Comparison of ENCODE assay signal across 14 cellular contexts in genomic region chr5:122967625-122968024, GRCh38.
A peak's percentile ranks its signal among the peaks of the same experiment; 100 is the strongest.
DNase-seq lines count a peak whose midpoint lies in the region; ATAC-seq and TF ChIP-seq lines count a peak whose summit lies in the region.
"Had no signal": no experiment of that assay in that cellular context is flagged by ENCODE, and none has a peak within 500 bp of the region (broad histone marks: within the 10 kb centered on the region; RNA-seq: fewer than 3 reads in every experiment).

No MANE protein-coding gene starts in this region.

- POLR2A ChIA-PET in PC-9 (lab: Charles Lee; ENCODE audit: unreplicated experiment) = interaction anchor here (0.5 kb wide), 1 partner anchor 22 kb away, joined by 6 read pairs; no protein-coding TSS in a partner anchor

- intact Hi-C loops in PC-9 (cut with micrococcal nuclease; ENCODE audit: unreplicated experiment) = no loop called here

- CTCF ChIA-PET in PC-9 (lab: Charles Lee) = no interaction called here

- DNase-seq in SW480 (ENCODE audit: low spot score) (peak; percentile 14), NCI-H1048 (lab: John Stamatoyannopoulos, UW) (no peak), PC-9 (no peak), kidney glomerular epithelial cell (lab: John Stamatoyannopoulos, UW) (no peak)
- DNase-seq in activated CD4-positive, alpha-beta T cell treated with anti-CD3 and anti-CD28 coated beads, Interleukin-2, amount 50 U/mL, for 1 hour = no peak
- DNase-seq: left lung; NCI-H1417; stimulated activated CD4-positive, alpha-beta T cell treated with anti-CD3 and anti-CD28 coated beads, Interleukin-4, amount 100 ng/mL, for 1 hour had no signal

- H3K4me3 ChIP-seq in PC-9 = no peak overlapping the region
- H3K4me3 ChIP-seq: cardiac muscle cell, left lung, suprapubic skin had no signal

- no peaks in the 10 kb centered on the region for H3K4me1 ChIP-seq in PC-9 (replicated peaks; ENCODE audit: insufficient read depth)
- H3K4me1 ChIP-seq: left lung, suprapubic skin had no signal

- ATAC-seq in GM18508 (IDR thresholded peaks at IDR 0.05; ENCODE audit: insufficient read depth, unreplicated experiment) = peak; percentile 95
- ATAC-seq in GM21367 (IDR thresholded peaks at IDR 0.05; ENCODE audit: unreplicated experiment) = peak; percentile 90
- ATAC-seq in HG03045 (IDR thresholded peaks at IDR 0.05; ENCODE audit: unreplicated experiment) = peak; percentile 92
- ATAC-seq: left lung, Panc1 had no signal

- no peaks in the 10 kb centered on the region for H3K27me3 ChIP-seq in PC-9 (ENCODE audit: insufficient read depth, low read depth)
- H3K27me3 ChIP-seq: cardiac muscle cell, left lung, suprapubic skin had no signal

- BruUV-seq in PC-9 (replicated peaks; lab: Mats Ljungman, UMichigan) = no TSS peak

- H3K27ac ChIP-seq in PC-9 = no peak overlapping the region
- H3K27ac ChIP-seq: cardiac muscle cell, left lung, suprapubic skin had no signal

- H3K79me2 ChIP-seq in PC-9 (ENCODE audit: low read depth) = no peaks in the 10 kb centered on the region

- TF ChIP-seq CTCF in PC-9 (conservative IDR thresholded peaks at IDR 0.05) = no peak

- no peaks in the 10 kb centered on the region for H3K36me3 ChIP-seq in PC-9 (ENCODE audit: low read depth)
- H3K36me3 ChIP-seq: cardiac muscle cell, left lung, suprapubic skin had no signal

- H4K20me1 ChIP-seq in PC-9 (ENCODE audit: insufficient read depth) = no peaks in the 10 kb centered on the region

- H3K9me2 ChIP-seq in PC-9 (ENCODE audit: insufficient read depth) = no peaks in the 10 kb centered on the region

- H3K9me3 ChIP-seq in PC-9 (ENCODE audit: insufficient read depth, low read depth) = no peaks in the 10 kb centered on the region
- H3K9me3 ChIP-seq: left lung, suprapubic skin had no signal

- H2AFZ ChIP-seq in PC-9 = no peak overlapping the region

- H3F3A ChIP-seq in PC-9 (ENCODE audit: insufficient read depth, low read depth) = no peaks in the 10 kb centered on the region

- H3K4me2 ChIP-seq in PC-9 = no peak overlapping the region
